Comparison of ENCODE assay signal across 9 cellular contexts in genomic region chr9:79471577-79472543, GRCh38.
A peak's percentile ranks its signal among the peaks of the same experiment; 100 is the strongest.
DNase-seq lines count a peak whose midpoint lies in the region; ATAC-seq and TF ChIP-seq lines count a peak whose summit lies in the region.
"Had no signal": no experiment of that assay in that cellular context is flagged by ENCODE, and none has a peak within 500 bp of the region (broad histone marks: within the 10 kb centered on the region; RNA-seq: fewer than 3 reads in every experiment).

No MANE protein-coding gene starts in this region.

- no peaks in the 10 kb centered on the region for H3K9me2 ChIP-seq in PC-3 (replicated peaks; ENCODE audit: low read length)

- peak; percentile 42 for DNase-seq in activated naive CD4-positive, alpha-beta T cell treated with anti-CD3 and anti-CD28 coated beads for 36 hours
- DNase-seq in activated naive CD4-positive, alpha-beta T cell treated with Interleukin-2 at 50 U/mL for 16 hours, result no peak
- DNase-seq in PC-3, result peak; percentile 66
- DNase-seq in epithelial cell of esophagus (ENCODE audit: low read depth), result peak; percentile 57
- DNase-seq in osteoblast (ENCODE audit: insufficient read length, low spot score, missing footprints), result peak; percentile 75
- no peak for DNase-seq in MV-4-11 (lab: John Stamatoyannopoulos, UW)
- no peak for DNase-seq in GM19238 (ENCODE audit: insufficient read length, low spot score)

- no peaks in the 10 kb centered on the region for H4K20me1 ChIP-seq in PC-3 (ENCODE audit: low read length)
- no peaks in the 10 kb centered on the region for H4K20me1 ChIP-seq in osteoblast (ENCODE audit: insufficient read depth, low read length)

- no peak overlapping the region for H3K9ac ChIP-seq in PC-3 (ENCODE audit: low read length)
- H3K9ac ChIP-seq: parathyroid adenoma had no signal

- H3K79me2 ChIP-seq in PC-3 (ENCODE audit: low read length) (no peaks in the 10 kb centered on the region), osteoblast (ENCODE audit: insufficient read depth, low read length) (no peaks in the 10 kb centered on the region)
- H3K79me2 ChIP-seq: parathyroid adenoma had no signal

- BruUV-seq in PC-3 (replicated peaks; lab: Mats Ljungman, UMichigan), result no TSS peak

- no peaks in the 10 kb centered on the region for H3K27me3 ChIP-seq in PC-3 (ENCODE audit: low read length)
- H3K27me3 ChIP-seq in osteoblast (ENCODE audit: insufficient read depth, low read length), result no peaks in the 10 kb centered on the region

- H3K9me3 Mint-ChIP-seq in activated naive CD4-positive, alpha-beta T cell treated with anti-CD3 and anti-CD28 coated beads for 36 hours, result no peaks in the 10 kb centered on the region

- H3K27ac ChIP-seq in PC-3 (ENCODE audit: low read length) (no peak overlapping the region), osteoblast (ENCODE audit: low read depth, low read length) (no peak overlapping the region)
- H3K27ac ChIP-seq: parathyroid adenoma had no signal

- no peak overlapping the region for H3K4me2 ChIP-seq in PC-3 (ENCODE audit: low read length)
- no peak overlapping the region for H3K4me2 ChIP-seq in osteoblast (ENCODE audit: insufficient read depth, low read length)

- TF ChIP-seq CTCF in PC-3 (conservative IDR thresholded peaks at IDR 0.05; ENCODE audit: low read depth, low read length) (peak; percentile 58), epithelial cell of esophagus (IDR thresholded peaks at IDR 0.05; ENCODE audit: insufficient read depth, low read depth, low read length, missing control alignments) (peak; percentile 52), osteoblast (IDR thresholded peaks at IDR 0.05; ENCODE audit: extremely low read depth, low read depth, low read length) (peak; percentile 57)

- H3K4me1 Mint-ChIP-seq in activated naive CD4-positive, alpha-beta T cell treated with anti-CD3 and anti-CD28 coated beads for 36 hours (ENCODE audit: low read depth), result peaks cover 20% of the 10 kb centered on the region

- peak; percentile 84 for ATAC-seq in PC-3
- no peak for ATAC-seq in GM18909 (IDR thresholded peaks at IDR 0.05; ENCODE audit: poor library complexity, unreplicated experiment)

- CTCF ChIA-PET in activated naive CD4-positive, alpha-beta T cell treated with anti-CD3 and anti-CD28 coated beads for 36 hours (lab: Charles Lee), result interaction anchor here (0.7 to 1.5 kb wide), 3 partner anchors 29 to 258 kb away, joined by 3 to 5 read pairs (median 3); partner anchors contain the start of gene TLE4
- CTCF ChIA-PET in PC-3 (lab: Charles Lee), result no interaction called here

- H3K9me3 ChIP-seq in PC-3 (ENCODE audit: low read length) (no peaks in the 10 kb centered on the region), osteoblast (ENCODE audit: low read depth, low read length) (no peaks in the 10 kb centered on the region)

- H3K36me3 Mint-ChIP-seq in activated naive CD4-positive, alpha-beta T cell treated with anti-CD3 and anti-CD28 coated beads for 36 hours (ENCODE audit: low read depth), result no peaks in the 10 kb centered on the region

- intact Hi-C loops in activated naive CD4-positive, alpha-beta T cell treated with anti-CD3 and anti-CD28 coated beads for 36 hours (cut with micrococcal nuclease), result loop anchor here (2.0 to 10.0 kb wide), 4 partner anchors 99 to 703 kb away; partner anchors contain the start of gene TLE4
- intact Hi-C loops in PC-3 (cut with micrococcal nuclease), result loop anchor here (10.0 kb wide), 1 partner anchor 473 kb away; no protein-coding TSS in a partner anchor

- POLR2A ChIA-PET in PC-3 (lab: Charles Lee; ENCODE audit: unreplicated experiment), result no interaction called here

- no peak overlapping the region for H3K27ac Mint-ChIP-seq in activated naive CD4-positive, alpha-beta T cell treated with anti-CD3 and anti-CD28 coated beads for 36 hours

- H3K36me3 ChIP-seq in PC-3 (ENCODE audit: low read depth, low read length) (no peaks in the 10 kb centered on the region), osteoblast (ENCODE audit: insufficient read depth, low read length) (no peaks in the 10 kb centered on the region)

- H2AFZ ChIP-seq in PC-3 (ENCODE audit: low read length), result no peak overlapping the region
- no peak overlapping the region for H2AFZ ChIP-seq in osteoblast (ENCODE audit: low read length)
- H2AFZ ChIP-seq: parathyroid adenoma had no signal

- H3K4me3 ChIP-seq in PC-3 (ENCODE audit: low read length) (no peak overlapping the region), epithelial cell of esophagus (ENCODE audit: low read length) (no peak overlapping the region), osteoblast (ENCODE audit: insufficient read depth, low read length) (no peak overlapping the region)

- H3K4me1 ChIP-seq in PC-3 (ENCODE audit: insufficient read depth, low read length) (no peaks in the 10 kb centered on the region), osteoblast (ENCODE audit: insufficient read depth, low read length) (no peaks in the 10 kb centered on the region)
- H3K4me1 ChIP-seq: parathyroid adenoma had no signal

- no peaks in the 10 kb centered on the region for H3F3A ChIP-seq in PC-3 (ENCODE audit: low read length, unreplicated experiment)

- H3K4me3 Mint-ChIP-seq in activated naive CD4-positive, alpha-beta T cell treated with anti-CD3 and anti-CD28 coated beads for 36 hours, result no peak overlapping the region

- H3K27me3 Mint-ChIP-seq in activated naive CD4-positive, alpha-beta T cell treated with anti-CD3 and anti-CD28 coated beads for 36 hours (ENCODE audit: low read depth), result no peaks in the 10 kb centered on the region

Comparison
In these comparisons a context has a peak if more than half of its experiments do, and no peak if none do; other contexts are left out.
1. DNase-seq: peak in activated naive CD4-positive, alpha-beta T cell treated with anti-CD3 and anti-CD28 coated beads for 36 hours (single experiment), PC-3 (single experiment), epithelial cell of esophagus (single experiment) and osteoblast (single experiment); none in activated naive CD4-positive, alpha-beta T cell treated with Interleukin-2 at 50 U/mL for 16 hours (single experiment), MV-4-11 (single experiment) and GM19238 (single experiment).
2. Peak in every context shown above with its lines, with median percentiles within 50 percentile points of each other: CTCF ChIP-seq.